Comparison of ENCODE assay signal across 8 cellular contexts in genomic region chr10:89793649-89794254, GRCh38.
DNase-seq lines count a peak whose midpoint lies in the region; ATAC-seq, FAIRE-seq and TF ChIP-seq lines count a peak whose summit lies in the region.

No MANE protein-coding gene starts in this region.

- WGBS in gastroesophageal sphincter (ENCODE audit: low coverage in 1 of 2), 2 donors = 39 to 89% methylated on average over 1 to 3 of the region's 3 CpGs
- WGBS in pancreas, 2 donors = 30 to 33% methylated on average over 3 of the region's 3 CpGs
- WGBS in ovary, 3 donors = 33 to 34% (median 34%) methylated on average over 3 of the region's 3 CpGs

- intact Hi-C loops in pancreas (cut with DNase I) (loop anchor here in 1 of 3 donors (10.0 kb wide), 1 partner anchor 991 kb away; no protein-coding TSS in a partner anchor), ovary (cut with DNase I) (loop anchor here in 2 of 4 donors (5.0 to 10.0 kb wide), 2 partner anchors 1069 to 1071 kb away; no protein-coding TSS in a partner anchor)

- TF ChIP-seq EP300 in gastroesophageal sphincter (IDR thresholded peaks at IDR 0.05) (no peak), ovary (IDR thresholded peaks at IDR 0.05) (no peak)

- no peak overlapping the region for H3K4me3 Mint-ChIP-seq in CD4-positive, CD25-positive, alpha-beta regulatory T cell
- H3K4me3 Mint-ChIP-seq in activated CD4-positive, alpha-beta memory T cell treated with anti-CD3 and anti-CD28 coated beads, Interleukin-2, amount 10 ng/mL, durations not matched to agents 7 days and 5 days = no peak overlapping the region

- no peaks in the 10 kb centered on the region for H3K36me3 Mint-ChIP-seq in CD4-positive, CD25-positive, alpha-beta regulatory T cell
- no peaks in the 10 kb centered on the region for H3K36me3 Mint-ChIP-seq in activated CD4-positive, alpha-beta memory T cell treated with anti-CD3 and anti-CD28 coated beads, Interleukin-2, amount 10 ng/mL, durations not matched to agents 7 days and 5 days (ENCODE audit: low read depth)

- TF ChIP-seq POLR2A in gastroesophageal sphincter (IDR thresholded peaks at IDR 0.05) (no peak), ovary (IDR thresholded peaks at IDR 0.05) (no peak)

- H3K4me1 ChIP-seq in CD4-positive, CD25-positive, alpha-beta regulatory T cell (ENCODE audit: control insufficient read depth, insufficient read depth, low read length, poor library complexity, severe bottlenecking) = no peaks in the 10 kb centered on the region
- H3K4me1 ChIP-seq in gastroesophageal sphincter (no peaks in the 10 kb centered on the region), pancreas (no peaks in the 10 kb centered on the region), ovary (ENCODE audit: insufficient read depth) (no peaks in the 10 kb centered on the region)

- CTCF ChIA-PET in activated CD4-positive, alpha-beta memory T cell treated with anti-CD3 and anti-CD28 coated beads, Interleukin-2, amount 10 ng/mL, durations not matched to agents 7 days and 5 days (lab: Charles Lee) = interaction anchor here (0.7 to 0.9 kb wide), 2 partner anchors 10 to 70 kb away, joined by 3 read pairs; no protein-coding TSS in a partner anchor

- no peaks in the 10 kb centered on the region for H3K9me3 Mint-ChIP-seq in CD4-positive, CD25-positive, alpha-beta regulatory T cell
- H3K9me3 Mint-ChIP-seq in activated CD4-positive, alpha-beta memory T cell treated with anti-CD3 and anti-CD28 coated beads, Interleukin-2, amount 10 ng/mL, durations not matched to agents 7 days and 5 days = no peaks in the 10 kb centered on the region

- ATAC-seq in CD4-positive, CD25-positive, alpha-beta regulatory T cell (ENCODE audit: low read depth in 2 of 2) = peak; percentile 66
- ATAC-seq in GM18511 (IDR thresholded peaks at IDR 0.05; ENCODE audit: unreplicated experiment) = peak; percentile 81
- peak; percentile 56 for ATAC-seq in HG03432 (IDR thresholded peaks at IDR 0.05; ENCODE audit: unreplicated experiment)
- ATAC-seq in gastroesophageal sphincter = peak; percentile 43
- ATAC-seq in pancreas = peak; percentile 66 to 89 (median 88)

- POLR2A ChIA-PET in activated CD4-positive, alpha-beta memory T cell treated with anti-CD3 and anti-CD28 coated beads, Interleukin-2, amount 10 ng/mL, durations not matched to agents 7 days and 5 days (lab: Charles Lee) = interaction anchor here (2.0 kb wide), 1 partner anchor 12 kb away, joined by 4 read pairs; no protein-coding TSS in a partner anchor

- TF ChIP-seq CTCF in gastroesophageal sphincter (IDR thresholded peaks at IDR 0.05) = peak; percentile 62 to 80 (median 70)
- peak; percentile 57 to 65 (median 58) for TF ChIP-seq CTCF in pancreas (IDR thresholded peaks at IDR 0.05)
- peak in 1 of 3 donors; percentile 46 for TF ChIP-seq CTCF in ovary (IDR thresholded peaks at IDR 0.05)

- H3K4me1 Mint-ChIP-seq in CD4-positive, CD25-positive, alpha-beta regulatory T cell = no peaks in the 10 kb centered on the region
- peaks cover 7% of the 10 kb centered on the region for H3K4me1 Mint-ChIP-seq in activated CD4-positive, alpha-beta memory T cell treated with anti-CD3 and anti-CD28 coated beads, Interleukin-2, amount 10 ng/mL, durations not matched to agents 7 days and 5 days

- no peaks in the 10 kb centered on the region for H3K36me3 ChIP-seq in CD4-positive, CD25-positive, alpha-beta regulatory T cell (ENCODE audit: control insufficient read depth, insufficient read depth, low read length)
- H3K36me3 ChIP-seq in gastroesophageal sphincter (no peaks in the 10 kb centered on the region), pancreas (no peaks in the 10 kb centered on the region), ovary (no peaks in the 10 kb centered on the region)

- no peaks in the 10 kb centered on the region for H3K9me3 ChIP-seq in CD4-positive, CD25-positive, alpha-beta regulatory T cell (ENCODE audit: control insufficient read depth in 2 of 2, low read length in 2 of 2)
- no peaks in the 10 kb centered on the region for H3K9me3 ChIP-seq in gastroesophageal sphincter
- no peaks in the 10 kb centered on the region for H3K9me3 ChIP-seq in pancreas
- no peaks in the 10 kb centered on the region for H3K9me3 ChIP-seq in ovary

- DNase-seq in CD4-positive, CD25-positive, alpha-beta regulatory T cell = peak; percentile 2 to 66 (median 45)
- DNase-seq in NCI-H526 (lab: John Stamatoyannopoulos, UW) (peak; percentile 20 to 73), pancreas (peak in 2 of 6 donors; percentile 22 to 42), ovary (no peak)
- DNase-seq in activated CD4-positive, alpha-beta memory T cell treated with anti-CD3 and anti-CD28 coated beads, Interleukin-2, amount 10 ng/mL, durations not matched to agents 7 days and 5 days = peak; percentile 26

- peak; percentile 64 for FAIRE-seq in pancreas (lab: Jason Lieb, UNC)

- no peak overlapping the region for H3K27ac Mint-ChIP-seq in CD4-positive, CD25-positive, alpha-beta regulatory T cell
- H3K27ac Mint-ChIP-seq in activated CD4-positive, alpha-beta memory T cell treated with anti-CD3 and anti-CD28 coated beads, Interleukin-2, amount 10 ng/mL, durations not matched to agents 7 days and 5 days = no peak overlapping the region

- peaks cover 19% of the 10 kb centered on the region for H3K27me3 Mint-ChIP-seq in CD4-positive, CD25-positive, alpha-beta regulatory T cell
- H3K27me3 Mint-ChIP-seq in activated CD4-positive, alpha-beta memory T cell treated with anti-CD3 and anti-CD28 coated beads, Interleukin-2, amount 10 ng/mL, durations not matched to agents 7 days and 5 days = peaks cover 4% of the 10 kb centered on the region

- H3K27ac ChIP-seq in CD4-positive, CD25-positive, alpha-beta regulatory T cell (ENCODE audit: insufficient read depth, low read length, poor library complexity, severe bottlenecking) = no peak overlapping the region
- no peak overlapping the region for H3K27ac ChIP-seq in gastroesophageal sphincter
- no peak overlapping the region for H3K27ac ChIP-seq in pancreas
- H3K27ac ChIP-seq in ovary = no peak overlapping the region

- H3K4me3 ChIP-seq in CD4-positive, CD25-positive, alpha-beta regulatory T cell (ENCODE audit: low read depth, low read length) = no peak overlapping the region
- no peak overlapping the region for H3K4me3 ChIP-seq in gastroesophageal sphincter
- no peak overlapping the region for H3K4me3 ChIP-seq in pancreas
- H3K4me3 ChIP-seq in ovary = no peak overlapping the region

- H3K27me3 ChIP-seq in CD4-positive, CD25-positive, alpha-beta regulatory T cell (ENCODE audit: control insufficient read depth, insufficient read depth, low read length) = peaks cover 6% of the 10 kb centered on the region
- H3K27me3 ChIP-seq in gastroesophageal sphincter = no peaks in the 10 kb centered on the region
- H3K27me3 ChIP-seq in pancreas = no peaks in the 10 kb centered on the region
- H3K27me3 ChIP-seq in ovary = no peaks in the 10 kb centered on the region

Comparison
In these comparisons a context has a peak if more than half of its experiments do, and no peak if none do; other contexts are left out.
1. DNase-seq: peak in CD4-positive, CD25-positive, alpha-beta regulatory T cell (3 of 3), NCI-H526 (2 of 2) and activated CD4-positive, alpha-beta memory T cell treated with anti-CD3 and anti-CD28 coated beads, Interleukin-2, amount 10 ng/mL, durations not matched to agents 7 days and 5 days (single experiment); none in ovary (0 of 5).
2. Peak in every context shown above with its lines, with median percentiles within 50 percentile points of each other: ATAC-seq.